ENCODE assay signal across 8 cellular contexts in genomic region chr1:62687903-62688686, GRCh38. TPM values are rescaled to one million over a fixed set of nuclear protein-coding genes. Genes with fewer than 3 reads are reported as not detected.
A peak's percentile ranks its signal among the peaks of the same experiment; 100 is the strongest.
DNase-seq lines count a peak whose midpoint lies in the region; ATAC-seq and TF ChIP-seq lines count a peak whose summit lies in the region.

Gene DOCK7, minus strand, starts transcription at chr1:62688386. Its CDS starts 122 bp downstream, at chr1:62688264.

- H2BK20ac ChIP-seq in H9 (ENCODE audit: low read depth, low read length, poor library complexity, severe bottlenecking) = no peak within 1 kb of the TSS

- no peak within 1 kb of the TSS for H2BK5ac ChIP-seq in H9 (ENCODE audit: insufficient read length, low read length)

- peak within 1 kb of the TSS; percentile 87 for H3K9ac ChIP-seq in H9 (ENCODE audit: extremely low read depth, insufficient read length, low read length)
- H3K9ac ChIP-seq in adipocyte (ENCODE audit: low read length) = peak within 1 kb of the TSS; percentile 90

- H3K4me3 Mint-ChIP-seq in H9 = peak within 1 kb of the TSS; percentile 95 to 96

- no peaks in the 10 kb centered on the region for H3K27me3 Mint-ChIP-seq in H9 (ENCODE audit: low read depth)

- peaks cover 0 to 3% of the 10 kb centered on the region in 2 experiments; a peak in 2 of 5 replicates for H3K9me3 Mint-ChIP-seq in H9

- H3K14ac ChIP-seq in H9 (ENCODE audit: insufficient read depth, low read length) = peak within 1 kb of the TSS; percentile 96

- H3K4me3 ChIP-seq in adipocyte (ENCODE audit: low read length) (peak within 1 kb of the TSS; percentile 88), osteoblast (ENCODE audit: insufficient read depth, low read length) (peak within 1 kb of the TSS; percentile 94)

- H3K36me3 ChIP-seq in adipocyte (ENCODE audit: control insufficient read depth, insufficient read depth, low read length, severe bottlenecking) (no peaks in the 10 kb centered on the region), osteoblast (ENCODE audit: insufficient read depth, low read length) (no peaks in the 10 kb centered on the region)

- no peak within 1 kb of the TSS for H4K91ac ChIP-seq in H9 (ENCODE audit: insufficient read length, low read depth, low read length)

- peak within 1 kb of the TSS; percentile 96 for H3K4me2 ChIP-seq in H9 (ENCODE audit: insufficient read depth, insufficient read length, low read length)
- peak within 1 kb of the TSS; percentile 93 for H3K4me2 ChIP-seq in osteoblast (ENCODE audit: insufficient read depth, low read length)

- H3K27ac ChIP-seq in H9 (ENCODE audit: insufficient read length, low read depth, low read length) = no peak within 1 kb of the TSS
- H3K27ac ChIP-seq in osteoblast (ENCODE audit: low read depth, low read length) = peak within 1 kb of the TSS; percentile 71

- peak within 1 kb of the TSS; percentile 97 to 99 (median 98) for H3K27ac Mint-ChIP-seq in H9

- no peak within 1 kb of the TSS for H3K4ac ChIP-seq in H9 (ENCODE audit: low read depth, low read length)

- peak within 1 kb of the TSS; percentile 33 for H4K5ac ChIP-seq in H9 (ENCODE audit: insufficient read length, low read depth, low read length)

- intact Hi-C loops in Right ventricle myocardium superior (cut with DNase I) = no loop called here

- DNase-seq in GM10266 (ENCODE audit: extremely low spot score) (peak; percentile 82), H9 (peak; percentile 84), LoVo (ENCODE audit: low spot score) (peak; percentile 82), SKM-1 (lab: John Stamatoyannopoulos, UW; ENCODE audit: unreplicated experiment) (peak; percentile 49), adipocyte (ENCODE audit: low read depth) (peak; percentile 90), Right ventricle myocardium superior (peak; percentile 87), osteoblast (ENCODE audit: insufficient read length, low spot score, missing footprints) (peak; percentile 96), ureter (ENCODE audit: low spot score) (peak; percentile 69)

- no peak within 1 kb of the TSS for H3K23ac ChIP-seq in H9 (ENCODE audit: insufficient read length, low read depth, low read length)

- H2BK12ac ChIP-seq in H9 (ENCODE audit: insufficient read length, low read depth, low read length) = peak within 1 kb of the TSS; percentile 8

- H3K18ac ChIP-seq in H9 (ENCODE audit: insufficient read length, low read depth, low read length) = peak within 1 kb of the TSS; percentile 95

- H3K56ac ChIP-seq in H9 (ENCODE audit: insufficient read length, low read depth, low read length) = peak within 1 kb of the TSS; percentile 23

- peaks cover 6 to 10% (median 7%) of the 10 kb centered on the region in 3 experiments; a peak in 6 of 7 replicates for H3K36me3 Mint-ChIP-seq in H9 (ENCODE audit: insufficient read depth in 1 of 3, low read depth in 3 of 3)

- H3K4me1 Mint-ChIP-seq in H9 = peaks cover 34 to 35% of the 10 kb centered on the region in 2 experiments

- no peak within 1 kb of the TSS for H2BK120ac ChIP-seq in H9 (ENCODE audit: low read depth, low read length, poor library complexity, severe bottlenecking)

- H3K4me1 ChIP-seq in H9 (ENCODE audit: insufficient read depth, low read length) (0 out of 2 replicates have a peak, but pooled peaks cover 8% of the 10 kb centered on the region), adipocyte (ENCODE audit: control insufficient read depth, insufficient read depth, low read length) (peaks cover 55% of the 10 kb centered on the region), osteoblast (ENCODE audit: insufficient read depth, low read length) (peaks cover 43% of the 10 kb centered on the region)

- no peak within 1 kb of the TSS for H2AK5ac ChIP-seq in H9 (ENCODE audit: insufficient read length, low read length)

- H3K9me3 ChIP-seq in H9 (ENCODE audit: control insufficient read depth, low read depth, low read length) = no peaks in the 10 kb centered on the region
- H3K9me3 ChIP-seq in adipocyte (ENCODE audit: control insufficient read depth, low read length) = no peaks in the 10 kb centered on the region
- no peaks in the 10 kb centered on the region for H3K9me3 ChIP-seq in osteoblast (ENCODE audit: low read depth, low read length)

- no peaks in the 10 kb centered on the region for H4K20me1 ChIP-seq in H9 (ENCODE audit: control insufficient read depth, insufficient read depth, insufficient read length)
- H4K20me1 ChIP-seq in osteoblast (ENCODE audit: insufficient read depth, low read length) = peaks cover 11% of the 10 kb centered on the region

- peak; percentile 90 for ATAC-seq in Right ventricle myocardium superior (ENCODE audit: poor library complexity)

- H3K79me2 ChIP-seq in H9 (ENCODE audit: insufficient read depth, low read length) = peaks cover 4% of the 10 kb centered on the region
- H3K79me2 ChIP-seq in osteoblast (ENCODE audit: insufficient read depth, low read length) = peaks cover 52% of the 10 kb centered on the region

- no peak within 1 kb of the TSS for H2BK15ac ChIP-seq in H9 (ENCODE audit: low read depth, low read length)

- peaks cover 8% of the 10 kb centered on the region for H3K23me2 ChIP-seq in H9 (ENCODE audit: insufficient read length, low read depth, low read length, poor library complexity, severe bottlenecking)

- no peak within 1 kb of the TSS for H3T11ph ChIP-seq in H9 (ENCODE audit: low read length)

- H4K8ac ChIP-seq in H9 (replicated peaks; ENCODE audit: insufficient read length, low read depth, low read length) = no peak within 1 kb of the TSS

- H2AFZ ChIP-seq in H9 (ENCODE audit: low read length) = peak within 1 kb of the TSS; percentile 81
- peak within 1 kb of the TSS; percentile 98 for H2AFZ ChIP-seq in osteoblast (ENCODE audit: low read length)

- H3K27me3 ChIP-seq in H9 (ENCODE audit: insufficient read depth, low read length) (no peaks in the 10 kb centered on the region), adipocyte (replicated peaks; ENCODE audit: control insufficient read depth, insufficient read depth, low read length) (no peaks in the 10 kb centered on the region), osteoblast (ENCODE audit: insufficient read depth, low read length) (no peaks in the 10 kb centered on the region)

- no CpG with 5 or more reads among the region's 107 CpGs for WGBS in H9 (ENCODE audit: extremely low coverage, insufficient read length, low lambda C conversion rate)

- TF ChIP-seq CTCF in GM10266 (IDR thresholded peaks at IDR 0.05; ENCODE audit: control insufficient read depth, insufficient read depth, low read depth, missing control alignments) (no peak), H9 (conservative IDR thresholded peaks at IDR 0.05) (no peak), osteoblast (IDR thresholded peaks at IDR 0.05; ENCODE audit: extremely low read depth, low read depth, low read length) (no peak)

- peaks cover 11% of the 10 kb centered on the region for H3K79me1 ChIP-seq in H9 (ENCODE audit: insufficient read depth, low read depth, low read length, poor library complexity, severe bottlenecking)

RNA-seq across cellular contexts. Expression of gene DOCK7, which starts in this region (rescaled TPM):
- 35.2 and 36.8 TPM in 2 replicates for total RNA-seq in H9 (2021)
- 7.7 TPM for total RNA-seq in Right ventricle myocardium superior
- 73.8 and 91.3 TPM in 2 replicates for total RNA-seq in osteoblast
- 61.4 TPM for total RNA-seq in ureter
